In genomic region chr5:86463339-86463738, GRCh38 we compare ENCODE assay signal across 1 cellular context.
TF ChIP-seq lines count a peak whose summit lies in the region.

No MANE protein-coding gene starts in this region.

TF ChIP-seq in H1, 55 proteins besides CTCF, POLR2A, EP300 and RAD21:
- TF ChIP-seq JUND (IDR thresholded peaks at IDR 0.05; ENCODE audit: low read length) (peak; percentile 77), TCF12 (IDR thresholded peaks at IDR 0.05; ENCODE audit: low read depth, low read length) (no peak), RXRA (IDR thresholded peaks at IDR 0.05; ENCODE audit: insufficient read depth, low read depth, low read length) (peak; percentile 55; the same call in 1 of the 2 replicates), TAF7 (optimal IDR thresholded peaks at IDR 0.05; ENCODE audit: borderline replicate concordance, low read depth, low read length) (no peak)
